1 cellular context compared by ENCODE assay signal in the genomic region with DNA sequence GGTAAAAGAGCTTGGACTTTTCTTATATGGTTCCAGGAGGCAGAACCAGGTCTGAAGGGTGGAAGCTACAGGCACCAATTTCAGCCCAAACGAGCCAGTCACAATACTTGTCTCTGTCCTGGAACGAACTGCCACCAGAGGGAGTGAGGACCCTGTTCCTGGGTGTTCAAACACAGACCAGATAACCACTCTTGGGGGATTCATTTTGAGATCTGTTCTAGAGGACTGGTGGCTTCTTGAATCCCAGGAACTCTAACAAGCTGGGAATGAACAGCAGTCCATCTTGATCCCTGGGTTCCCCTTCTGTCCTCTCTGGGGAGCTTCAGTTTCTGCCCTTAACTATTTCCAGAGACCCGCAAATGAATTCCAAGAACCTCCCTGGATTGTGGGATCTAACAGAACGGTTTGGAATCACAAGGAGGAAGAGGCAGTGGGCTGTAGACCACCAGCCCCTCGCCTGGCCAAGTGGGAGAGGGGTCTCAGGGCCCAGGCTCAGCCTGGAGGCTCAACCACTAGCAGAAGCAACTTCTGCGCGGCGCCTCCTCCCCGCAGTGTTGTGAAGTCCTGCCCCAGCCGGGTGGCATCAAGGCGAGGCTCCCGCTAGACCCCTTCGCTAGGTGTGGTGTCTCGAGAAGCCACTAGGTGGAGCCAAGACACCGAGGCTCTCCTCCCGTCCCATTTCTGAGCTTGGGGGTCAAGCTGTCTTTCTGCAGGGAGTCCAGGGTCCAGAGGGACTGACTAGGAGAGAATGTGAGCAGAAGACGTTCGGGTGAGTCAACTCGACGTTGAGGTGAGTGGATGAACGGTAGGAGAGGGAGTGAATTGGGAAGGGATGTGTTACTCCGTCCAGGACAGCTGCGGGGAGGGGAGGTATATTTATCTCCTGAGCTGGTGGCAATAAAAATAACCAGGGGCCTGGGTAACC.
TF ChIP-seq lines count a peak whose summit lies in the region.

No MANE protein-coding gene starts in this region.

TF ChIP-seq in endothelial cell of umbilical vein, 7 proteins besides CTCF, POLR2A, EP300 and RAD21:
- TF ChIP-seq JUN (IDR thresholded peaks at IDR 0.05; ENCODE audit: borderline replicate concordance, insufficient read depth, insufficient read length, low read depth), result no peak
- no peak for TF ChIP-seq MYC (IDR thresholded peaks at IDR 0.05; ENCODE audit: low read depth, low read length)
- TF ChIP-seq FOS (IDR thresholded peaks at IDR 0.05; ENCODE audit: borderline replicate concordance, insufficient read depth, low read length), result no peak
- TF ChIP-seq GATA2 (IDR thresholded peaks at IDR 0.05; ENCODE audit: insufficient read depth, insufficient read length, low read depth, low read length), result no peak
- TF ChIP-seq EZH2 (IDR thresholded peaks at IDR 0.05; ENCODE audit: borderline replicate concordance, low read depth, low read length, severe bottlenecking), result no peak
- TF ChIP-seq, protein P1, sequence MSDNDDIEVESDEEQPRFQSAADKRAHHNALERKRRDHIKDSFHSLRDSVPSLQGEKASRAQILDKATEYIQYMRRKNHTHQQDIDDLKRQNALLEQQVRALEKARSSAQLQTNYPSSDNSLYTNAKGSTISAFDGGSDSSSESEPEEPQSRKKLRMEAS (IDR thresholded peaks at IDR 0.05; ENCODE audit: insufficient read depth, insufficient read length), result no peak
- no peak for TF ChIP-seq POLR2AphosphoS5 (IDR thresholded peaks at IDR 0.05; ENCODE audit: insufficient read depth, low read depth, low read length)
